1 cellular context compared by ENCODE assay signal in genomic region chr7:84049034-84049433, GRCh38.
A peak's percentile ranks its signal among the peaks of the same experiment; 100 is the strongest.
TF ChIP-seq lines count a peak whose summit lies in the region.

No MANE protein-coding gene starts in this region.

TF ChIP-seq in HEK293, 187 proteins besides CTCF, POLR2A, EP300 and RAD21 (continued from another document):
- TF ChIP-seq HIC1 (tag by site-specific recombination; IDR thresholded peaks at IDR 0.05): no peak
- no peak for TF ChIP-seq SP7 (tag by site-specific recombination; IDR thresholded peaks at IDR 0.05)
- no peak for TF ChIP-seq ZNF169 (tag by site-specific recombination; IDR thresholded peaks at IDR 0.05)
- TF ChIP-seq ZXDB (tag by site-specific recombination; IDR thresholded peaks at IDR 0.05): peak; percentile 42
- TF ChIP-seq SP2 (tag by site-specific recombination; IDR thresholded peaks at IDR 0.05): no peak
- TF ChIP-seq ZFP41 (tag by site-specific recombination; IDR thresholded peaks at IDR 0.05; ENCODE audit: borderline replicate concordance): no peak
- no peak for TF ChIP-seq ZNF473 (tag by site-specific recombination; IDR thresholded peaks at IDR 0.05)
- no peak for TF ChIP-seq ZSCAN16 (tag by site-specific recombination; IDR thresholded peaks at IDR 0.05)
- TF ChIP-seq ZNF843 (tag by site-specific recombination; IDR thresholded peaks at IDR 0.05): no peak
- no peak for TF ChIP-seq ZBTB17 (tag by site-specific recombination; IDR thresholded peaks at IDR 0.05)
- TF ChIP-seq TCF7L2 (IDR thresholded peaks at IDR 0.05; ENCODE audit: borderline replicate concordance, low read depth, low read length): 0 out of 2 replicates have a peak, but pooled peaks have one; percentile 36
- TF ChIP-seq ZNF350 (tag by site-specific recombination; IDR thresholded peaks at IDR 0.05): no peak
- no peak for TF ChIP-seq ZNF223 (tag by site-specific recombination; IDR thresholded peaks at IDR 0.05)
- TF ChIP-seq FEZF1 (tag by site-specific recombination; IDR thresholded peaks at IDR 0.05): peak; percentile 22; the same call in 1 of the 2 replicates
- TF ChIP-seq KLF9 (tag by site-specific recombination; IDR thresholded peaks at IDR 0.05; ENCODE audit: low read depth): no peak
- 0 out of 2 replicates have a peak, but pooled peaks have one; percentile 10 for TF ChIP-seq ZNF366 (tag by site-specific recombination; conservative IDR thresholded peaks at IDR 0.05)
- no peak for TF ChIP-seq ZNF221 (tag by site-specific recombination; IDR thresholded peaks at IDR 0.05; ENCODE audit: borderline replicate concordance)
- no peak for TF ChIP-seq ZBTB1 (tag by site-specific recombination; IDR thresholded peaks at IDR 0.05)
